In genomic region chr6:96142142-96142541, GRCh38 we compare ENCODE assay signal across 16 cellular contexts.
DNase-seq lines count a peak whose midpoint lies in the region; ATAC-seq and TF ChIP-seq lines count a peak whose summit lies in the region.
"Had no signal": no experiment of that assay in that cellular context is flagged by ENCODE, and none has a peak within 500 bp of the region (broad histone marks: within the 10 kb centered on the region; RNA-seq: fewer than 3 reads in every experiment).

No MANE protein-coding gene starts in this region.

- peaks cover 13% of the 10 kb centered on the region for H3K4me1 Mint-ChIP-seq in mesothelial cell of epicardium
- H3K4me1 Mint-ChIP-seq: CD4-positive, alpha-beta memory T cell had no signal

- H3K9me3 ChIP-seq in sigmoid colon: no peaks in the 10 kb centered on the region

- no peaks in the 10 kb centered on the region for H3K27me3 Mint-ChIP-seq in mesothelial cell of epicardium (ENCODE audit: low read depth)
- H3K27me3 Mint-ChIP-seq: CD4-positive, alpha-beta memory T cell had no signal

- H3K36me3 ChIP-seq in sigmoid colon: no peaks in the 10 kb centered on the region

- H3K4me1 ChIP-seq in sigmoid colon: peaks cover 0 to 45% (median 33%) of the 10 kb centered on the region in 4 donors

- H3K4me3 ChIP-seq in sigmoid colon: no peak overlapping the region
- H3K4me3 ChIP-seq: GM12878, GM23248 had no signal

- no peak for ATAC-seq in SK-N-SH treated with all-trans-retinoic acid at 6 μM for 48 hours
- no peak for ATAC-seq in HG02981 (IDR thresholded peaks at IDR 0.05; ENCODE audit: unreplicated experiment)
- ATAC-seq: GM12878 had no signal

- H3K9me3 Mint-ChIP-seq in mesothelial cell of epicardium: peaks cover 21% of the 10 kb centered on the region

- intact Hi-C loops in sigmoid colon (cut with DNase I): no loop called here

- no peaks in the 10 kb centered on the region for H3K27me3 ChIP-seq in sigmoid colon

- TF ChIP-seq POLR2A in sigmoid colon (IDR thresholded peaks at IDR 0.05): no peak

- H3K4me3 Mint-ChIP-seq in mesothelial cell of epicardium: no peak overlapping the region
- H3K4me3 Mint-ChIP-seq: CD4-positive, alpha-beta memory T cell had no signal

- H3K36me3 Mint-ChIP-seq in mesothelial cell of epicardium: peaks cover 17% of the 10 kb centered on the region
- H3K36me3 Mint-ChIP-seq: CD4-positive, alpha-beta memory T cell had no signal

- no peak for TF ChIP-seq EP300 in sigmoid colon (IDR thresholded peaks at IDR 0.05)

- peak overlapping the region in 3 of 4 donors; percentile 43 to 63 (median 63) for H3K27ac ChIP-seq in sigmoid colon
- H3K27ac ChIP-seq: GM23248 had no signal

- H3K27ac Mint-ChIP-seq in mesothelial cell of epicardium: peak overlapping the region; percentile 85
- H3K27ac Mint-ChIP-seq: CD4-positive, alpha-beta memory T cell had no signal

- DNase-seq in mesothelial cell of epicardium (ENCODE audit: low spot score in 2 of 2, unreplicated experiment in 2 of 2) (no peak), sigmoid colon (no peak), NCI-H2029 treated with DMSO at 0.1 percent for 48 hours (lab: John Stamatoyannopoulos, UW) (no peak), NCI-H2196 treated with DMSO at 0.1 percent for 48 hours (lab: John Stamatoyannopoulos, UW; ENCODE audit: unreplicated experiment) (no peak)
- DNase-seq: C1 segment of cervical spinal cord; Calu3; CD4-positive, alpha-beta memory T cell; COR-L47; DMS79 treated with DMSO at 0.1 percent for 48 hours; GDM1; GM23248; H7; HCEC 1CT had no signal

- TF ChIP-seq CTCF in mesothelial cell of epicardium (IDR thresholded peaks at IDR 0.05; ENCODE audit: unreplicated experiment) (no peak), sigmoid colon (IDR thresholded peaks at IDR 0.05) (no peak)

- WGBS in sigmoid colon, 2 donors: 49 to 61% methylated on average over 2 of the region's 2 CpGs

TF ChIP-seq in SK-N-SH treated with all-trans-retinoic acid at 6 μM for 48 hours, 23 proteins besides CTCF, POLR2A, EP300 and RAD21:
- TF ChIP-seq, protein P1, sequence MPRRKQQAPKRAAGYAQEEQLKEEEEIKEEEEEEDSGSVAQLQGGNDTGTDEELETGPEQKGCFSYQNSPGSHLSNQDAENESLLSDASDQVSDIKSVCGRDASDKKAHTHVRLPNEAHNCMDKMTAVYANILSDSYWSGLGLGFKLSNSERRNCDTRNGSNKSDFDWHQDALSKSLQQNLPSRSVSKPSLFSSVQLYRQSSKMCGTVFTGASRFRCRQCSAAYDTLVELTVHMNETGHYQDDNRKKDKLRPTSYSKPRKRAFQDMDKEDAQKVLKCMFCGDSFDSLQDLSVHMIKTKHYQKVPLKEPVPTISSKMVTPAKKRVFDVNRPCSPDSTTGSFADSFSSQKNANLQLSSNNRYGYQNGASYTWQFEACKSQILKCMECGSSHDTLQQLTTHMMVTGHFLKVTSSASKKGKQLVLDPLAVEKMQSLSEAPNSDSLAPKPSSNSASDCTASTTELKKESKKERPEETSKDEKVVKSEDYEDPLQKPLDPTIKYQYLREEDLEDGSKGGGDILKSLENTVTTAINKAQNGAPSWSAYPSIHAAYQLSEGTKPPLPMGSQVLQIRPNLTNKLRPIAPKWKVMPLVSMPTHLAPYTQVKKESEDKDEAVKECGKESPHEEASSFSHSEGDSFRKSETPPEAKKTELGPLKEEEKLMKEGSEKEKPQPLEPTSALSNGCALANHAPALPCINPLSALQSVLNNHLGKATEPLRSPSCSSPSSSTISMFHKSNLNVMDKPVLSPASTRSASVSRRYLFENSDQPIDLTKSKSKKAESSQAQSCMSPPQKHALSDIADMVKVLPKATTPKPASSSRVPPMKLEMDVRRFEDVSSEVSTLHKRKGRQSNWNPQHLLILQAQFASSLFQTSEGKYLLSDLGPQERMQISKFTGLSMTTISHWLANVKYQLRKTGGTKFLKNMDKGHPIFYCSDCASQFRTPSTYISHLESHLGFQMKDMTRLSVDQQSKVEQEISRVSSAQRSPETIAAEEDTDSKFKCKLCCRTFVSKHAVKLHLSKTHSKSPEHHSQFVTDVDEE (CRISPR knock-in tag; IDR thresholded peaks at IDR 0.05): peak; percentile 98
- TF ChIP-seq ISL1 (CRISPR knock-in tag; IDR thresholded peaks at IDR 0.05) (peak; percentile 90), ZNF8 (CRISPR knock-in tag; IDR thresholded peaks at IDR 0.05) (peak; percentile 54), TCF4 (CRISPR knock-in tag; IDR thresholded peaks at IDR 0.05; ENCODE audit: borderline replicate concordance) (peak; percentile 99), GLIS3 (CRISPR knock-in tag; IDR thresholded peaks at IDR 0.05) (peak; percentile 49; the same call in 1 of the 2 replicates), SNAI2 (CRISPR knock-in tag; IDR thresholded peaks at IDR 0.05) (no peak), RARB (CRISPR knock-in tag; IDR thresholded peaks at IDR 0.05) (no peak)
- TF ChIP-seq, protein P2, sequence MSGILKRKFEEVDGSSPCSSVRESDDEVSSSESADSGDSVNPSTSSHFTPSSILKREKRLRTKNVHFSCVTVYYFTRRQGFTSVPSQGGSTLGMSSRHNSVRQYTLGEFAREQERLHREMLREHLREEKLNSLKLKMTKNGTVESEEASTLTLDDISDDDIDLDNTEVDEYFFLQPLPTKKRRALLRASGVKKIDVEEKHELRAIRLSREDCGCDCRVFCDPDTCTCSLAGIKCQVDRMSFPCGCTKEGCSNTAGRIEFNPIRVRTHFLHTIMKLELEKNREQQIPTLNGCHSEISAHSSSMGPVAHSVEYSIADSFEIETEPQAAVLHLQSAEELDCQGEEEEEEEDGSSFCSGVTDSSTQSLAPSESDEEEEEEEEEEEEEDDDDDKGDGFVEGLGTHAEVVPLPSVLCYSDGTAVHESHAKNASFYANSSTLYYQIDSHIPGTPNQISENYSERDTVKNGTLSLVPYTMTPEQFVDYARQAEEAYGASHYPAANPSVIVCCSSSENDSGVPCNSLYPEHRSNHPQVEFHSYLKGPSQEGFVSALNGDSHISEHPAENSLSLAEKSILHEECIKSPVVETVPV (CRISPR knock-in tag; IDR thresholded peaks at IDR 0.05): peak; percentile 73; the same call in 1 of the 2 replicates
